8 cellular contexts compared by ENCODE assay signal in genomic region chr5:37838152-37838932, GRCh38. TPM values are rescaled to one million over a fixed set of nuclear protein-coding genes. Genes with fewer than 3 reads are reported as not detected.
DNase-seq lines count a peak whose midpoint lies in the region; ATAC-seq and TF ChIP-seq lines count a peak whose summit lies in the region.

No MANE protein-coding gene starts in this region.

- peak; percentile 20 for TF ChIP-seq CTCF in fibroblast of mammary gland (conservative IDR thresholded peaks at IDR 0.05; ENCODE audit: control insufficient read depth, insufficient read depth, low read depth, low read length)

- peak; percentile 25 for DNase-seq in activated CD4-positive, alpha-beta T cell treated with anti-CD3 and anti-CD28 coated beads for 48 hours
- no peak for DNase-seq in activated CD4-positive, alpha-beta T cell treated with anti-CD3 and anti-CD28 coated beads, Interleukin-2, amount 50 U/mL, for 1 hour
- DNase-seq in RPMI7951 (ENCODE audit: low read depth) (peak; percentile 67), fibroblast of mammary gland (ENCODE audit: low read depth) (peak; percentile 33), nucleus accumbens (lab: John Stamatoyannopoulos, UW) (peak in 32 of 56 donors; percentile 10 to 59 (median 36))

- peak overlapping the region; percentile 52 for H3K4me3 ChIP-seq in fibroblast of mammary gland (ENCODE audit: control insufficient read depth, low read depth, low read length)

- ATAC-seq in GM18502 (IDR thresholded peaks at IDR 0.05; ENCODE audit: poor library complexity, unreplicated experiment) (no peak), GM21528 (IDR thresholded peaks at IDR 0.05; ENCODE audit: low FRiP score, unreplicated experiment) (no peak), GM18868 (IDR thresholded peaks at IDR 0.05; ENCODE audit: unreplicated experiment) (no peak)

RNA-seq across cellular contexts. Expression of gene GDNF, which starts 1.5 kb away (rescaled TPM):
- total RNA-seq in RPMI7951 (2014; rRNA removed; shearing (Covaris generic)), result 2.2 TPM in 2 replicates
